In genomic region chr10:13776861-13777301, GRCh38 we compare ENCODE assay signal across 12 cellular contexts.
DNase-seq lines count a peak whose midpoint lies in the region; ATAC-seq and TF ChIP-seq lines count a peak whose summit lies in the region.
"Had no signal": no experiment of that assay in that cellular context is flagged by ENCODE, and none has a peak within 500 bp of the region (broad histone marks: within the 10 kb centered on the region; RNA-seq: fewer than 3 reads in every experiment).

No MANE protein-coding gene starts in this region.

- H3K79me2 ChIP-seq in Karpas-422 (ENCODE audit: low read length), result no peaks in the 10 kb centered on the region

- no peaks in the 10 kb centered on the region for H3K9me3 Mint-ChIP-seq in activated CD4-positive, alpha-beta memory T cell treated with anti-CD3 and anti-CD28 coated beads for 36 hours

- CTCF ChIA-PET in activated CD4-positive, alpha-beta memory T cell treated with anti-CD3 and anti-CD28 coated beads for 36 hours (lab: Charles Lee), result interaction anchor here (0.7 to 3.5 kb wide), 7 partner anchors 10 to 405 kb away, joined by 3 to 38 read pairs (median 5); no protein-coding TSS in a partner anchor

- H4K20me1 ChIP-seq in Karpas-422 (ENCODE audit: insufficient read depth, low read depth, low read length), result no peaks in the 10 kb centered on the region

- DNase-seq in AG10803 (ENCODE audit: low read depth), result peak; percentile 81
- peak; percentile 49 for DNase-seq in Karpas-422
- peak; percentile 49 for DNase-seq in dermis blood vessel endothelial cell
- no peak for DNase-seq in activated CD8-positive, alpha-beta memory T cell treated with anti-CD3 and anti-CD28 coated beads, Interleukin-2, amount 50 U/mL, for 4 hours
- DNase-seq in activated CD8-positive, alpha-beta memory T cell treated with anti-CD3 and anti-CD28 coated beads for 24 hours, result no peak
- DNase-seq in activated CD4-positive, alpha-beta memory T cell treated with anti-CD3 and anti-CD28 coated beads for 36 hours, result no peak
- DNase-seq: hypothalamus, nephron progenitor cell had no signal

- no peak overlapping the region for H3K4me3 ChIP-seq in AG10803 (ENCODE audit: low read length)
- H3K4me3 ChIP-seq in Karpas-422 (ENCODE audit: low read length), result no peak overlapping the region

- ATAC-seq in GM19452 (IDR thresholded peaks at IDR 0.05; ENCODE audit: unreplicated experiment), result peak; percentile 62
- ATAC-seq in GM18858 (IDR thresholded peaks at IDR 0.05; ENCODE audit: unreplicated experiment), result no peak
- ATAC-seq: activated CD4-positive, CD25-positive, alpha-beta regulatory T cell treated with anti-CD3 and anti-CD28 coated beads, Interleukin-2, amount 50 U/mL, for 24 hours had no signal

- H3K9ac ChIP-seq in Karpas-422 (ENCODE audit: low read length), result no peak overlapping the region

- no peaks in the 10 kb centered on the region for H3K9me2 ChIP-seq in Karpas-422 (replicated peaks; ENCODE audit: insufficient read depth, low read length)

- H3K27ac ChIP-seq in Karpas-422 (ENCODE audit: low read length), result no peak overlapping the region
- H3K27ac ChIP-seq: HL-60 had no signal

- intact Hi-C loops in activated CD4-positive, alpha-beta memory T cell treated with anti-CD3 and anti-CD28 coated beads for 36 hours (cut with micrococcal nuclease), result no loop called here

- no peaks in the 10 kb centered on the region for H3K4me1 Mint-ChIP-seq in activated CD4-positive, alpha-beta memory T cell treated with anti-CD3 and anti-CD28 coated beads for 36 hours (ENCODE audit: low read depth)

- H2AFZ ChIP-seq in Karpas-422 (ENCODE audit: low read length), result no peak overlapping the region

- H3K9me3 ChIP-seq in Karpas-422 (ENCODE audit: low read length), result no peaks in the 10 kb centered on the region

- H3K27me3 ChIP-seq in Karpas-422 (ENCODE audit: low read length), result no peaks in the 10 kb centered on the region

- no peak for TF ChIP-seq CTCF in AG10803 (conservative IDR thresholded peaks at IDR 0.05; ENCODE audit: low read length)

- H3K4me1 ChIP-seq in Karpas-422 (ENCODE audit: low read length), result peaks cover 9% of the 10 kb centered on the region

- no peak overlapping the region for H3K4me3 Mint-ChIP-seq in activated CD4-positive, alpha-beta memory T cell treated with anti-CD3 and anti-CD28 coated beads for 36 hours
- H3K4me3 Mint-ChIP-seq: nephron progenitor cell had no signal

- no peaks in the 10 kb centered on the region for H3K36me3 ChIP-seq in Karpas-422 (ENCODE audit: insufficient read depth, low read length)

- POLR2A ChIA-PET in activated CD4-positive, alpha-beta memory T cell treated with anti-CD3 and anti-CD28 coated beads for 36 hours (lab: Charles Lee), result interaction anchor here (0.6 kb wide), 1 partner anchor 1606 kb away, joined by 4 read pairs; no protein-coding TSS in a partner anchor

- H3K27me3 Mint-ChIP-seq in activated CD4-positive, alpha-beta memory T cell treated with anti-CD3 and anti-CD28 coated beads for 36 hours, result peaks cover 16% of the 10 kb centered on the region

- no peaks in the 10 kb centered on the region for H3K36me3 Mint-ChIP-seq in activated CD4-positive, alpha-beta memory T cell treated with anti-CD3 and anti-CD28 coated beads for 36 hours

- peak overlapping the region; percentile 20 for H3K4me2 ChIP-seq in Karpas-422 (ENCODE audit: low read depth, low read length, poor library complexity, severe bottlenecking)

- H3K27ac Mint-ChIP-seq in activated CD4-positive, alpha-beta memory T cell treated with anti-CD3 and anti-CD28 coated beads for 36 hours, result no peak overlapping the region
- H3K27ac Mint-ChIP-seq: nephron progenitor cell had no signal

Comparison
In these comparisons a context has a peak if more than half of its experiments do, and no peak if none do; other contexts are left out.
1. DNase-seq: peak in AG10803 (single experiment), Karpas-422 (single experiment) and dermis blood vessel endothelial cell (single experiment); none in activated CD8-positive, alpha-beta memory T cell treated with anti-CD3 and anti-CD28 coated beads, Interleukin-2, amount 50 U/mL, for 4 hours (single experiment), activated CD8-positive, alpha-beta memory T cell treated with anti-CD3 and anti-CD28 coated beads for 24 hours (single experiment) and activated CD4-positive, alpha-beta memory T cell treated with anti-CD3 and anti-CD28 coated beads for 36 hours (single experiment).